9 cellular contexts compared by ENCODE assay signal in genomic region chr9:94922098-94922607, GRCh38.
DNase-seq lines count a peak whose midpoint lies in the region; ATAC-seq and TF ChIP-seq lines count a peak whose summit lies in the region.
"Had no signal": no experiment of that assay in that cellular context is flagged by ENCODE, and none has a peak within 500 bp of the region (broad histone marks: within the 10 kb centered on the region; RNA-seq: fewer than 3 reads in every experiment).

No MANE protein-coding gene starts in this region.

- peak overlapping the region; percentile 73 for H3K27ac ChIP-seq in duodenal mucosa (ENCODE audit: low read depth, low read length)
- peak overlapping the region; percentile 63 to 73 for H3K27ac ChIP-seq in mucosa of rectum (ENCODE audit: low read depth in 2 of 2, low read length in 2 of 2)

- POLR2A ChIA-PET in AG04449 (lab: Yijun Ruan, JAX): interaction anchor here (0.8 to 2.4 kb wide), 8 partner anchors 9 to 101 kb away, joined by 4 to 10 read pairs (median 5); no protein-coding TSS in a partner anchor
- POLR2A ChIA-PET in activated CD8-positive, alpha-beta T cell treated with anti-CD3 and anti-CD28 coated beads, Interleukin-2, amount 10 ng/mL, durations not matched to agents 7 days and 5 days (lab: Charles Lee): no interaction called here

- H3K27me3 ChIP-seq in duodenal mucosa (ENCODE audit: control insufficient read depth in 1 of 2, insufficient read depth in 2 of 2, low read length in 2 of 2) (no peaks in the 10 kb centered on the region), mucosa of rectum (ENCODE audit: control insufficient read depth in 2 of 2, insufficient read depth in 2 of 2, low read length in 2 of 2) (no peaks in the 10 kb centered on the region)

- no peak overlapping the region for H3K4me3 Mint-ChIP-seq in activated CD8-positive, alpha-beta T cell treated with anti-CD3 and anti-CD28 coated beads, Interleukin-2, amount 10 ng/mL, durations not matched to agents 7 days and 5 days
- no peak overlapping the region for H3K4me3 Mint-ChIP-seq in stimulated activated naive CD8-positive, alpha-beta T cell treated with anti-CD3 and anti-CD28 coated beads, Interleukin-15, amount 100 ng/mL, for 72 hours

- H3K27ac Mint-ChIP-seq in activated CD8-positive, alpha-beta T cell treated with anti-CD3 and anti-CD28 coated beads, Interleukin-2, amount 10 ng/mL, durations not matched to agents 7 days and 5 days: no peak overlapping the region
- no peak overlapping the region for H3K27ac Mint-ChIP-seq in stimulated activated naive CD8-positive, alpha-beta T cell treated with anti-CD3 and anti-CD28 coated beads, Interleukin-15, amount 100 ng/mL, for 72 hours

- TF ChIP-seq CTCF in AG04449 (IDR thresholded peaks at IDR 0.05; ENCODE audit: insufficient read depth, low read length, missing control alignments): no peak

- DNase-seq in AG04449 (ENCODE audit: low read depth, low spot score) (peak; percentile 99), NCI-H226 (peak; percentile 90)
- no peak for DNase-seq in activated CD8-positive, alpha-beta T cell treated with anti-CD3 and anti-CD28 coated beads, Interleukin-2, amount 10 ng/mL, durations not matched to agents 7 days and 5 days
- no peak for DNase-seq in stimulated activated naive CD8-positive, alpha-beta T cell treated with anti-CD3 and anti-CD28 coated beads, Interleukin-15, amount 100 ng/mL, for 72 hours
- DNase-seq: RPMI8226 had no signal

- no peaks in the 10 kb centered on the region for H3K36me3 Mint-ChIP-seq in activated CD8-positive, alpha-beta T cell treated with anti-CD3 and anti-CD28 coated beads, Interleukin-2, amount 10 ng/mL, durations not matched to agents 7 days and 5 days (ENCODE audit: low read depth)

- no peak overlapping the region for H3K9ac ChIP-seq in duodenal mucosa (ENCODE audit: low read depth in 1 of 2, low read length in 2 of 2)
- no peak overlapping the region for H3K9ac ChIP-seq in mucosa of rectum (ENCODE audit: low read depth in 1 of 2, low read length in 2 of 2)

- H3K4me1 Mint-ChIP-seq in activated CD8-positive, alpha-beta T cell treated with anti-CD3 and anti-CD28 coated beads, Interleukin-2, amount 10 ng/mL, durations not matched to agents 7 days and 5 days (ENCODE audit: low read depth): no peaks in the 10 kb centered on the region
- no peaks in the 10 kb centered on the region for H3K4me1 Mint-ChIP-seq in stimulated activated naive CD8-positive, alpha-beta T cell treated with anti-CD3 and anti-CD28 coated beads, Interleukin-15, amount 100 ng/mL, for 72 hours

- H3K4me3 ChIP-seq in AG04449 (ENCODE audit: low read depth, low read length) (no peak overlapping the region), duodenal mucosa (ENCODE audit: low read depth in 1 of 2, low read length in 2 of 2) (no peak overlapping the region), mucosa of rectum (ENCODE audit: low read length in 2 of 2) (no peak overlapping the region)

- no peaks in the 10 kb centered on the region for H3K9me3 Mint-ChIP-seq in activated CD8-positive, alpha-beta T cell treated with anti-CD3 and anti-CD28 coated beads, Interleukin-2, amount 10 ng/mL, durations not matched to agents 7 days and 5 days (ENCODE audit: insufficient read depth)
- H3K9me3 Mint-ChIP-seq in stimulated activated naive CD8-positive, alpha-beta T cell treated with anti-CD3 and anti-CD28 coated beads, Interleukin-15, amount 100 ng/mL, for 72 hours: no peaks in the 10 kb centered on the region

- H3K4me1 ChIP-seq in duodenal mucosa (ENCODE audit: control insufficient read depth in 1 of 2, insufficient read depth in 2 of 2, low read length in 2 of 2): peaks cover 0 to 12% of the 10 kb centered on the region in 2 donors
- H3K4me1 ChIP-seq in mucosa of rectum (ENCODE audit: control insufficient read depth in 2 of 2, insufficient read depth in 2 of 2, low read length in 2 of 2): peaks cover 11 to 19% of the 10 kb centered on the region in 2 donors

- ATAC-seq in GM18520 (IDR thresholded peaks at IDR 0.05; ENCODE audit: unreplicated experiment) (no peak), HG03520 (IDR thresholded peaks at IDR 0.05; ENCODE audit: unreplicated experiment) (no peak)
- ATAC-seq in activated CD8-positive, alpha-beta T cell treated with anti-CD3 and anti-CD28 coated beads, Interleukin-2, amount 10 ng/mL, durations not matched to agents 7 days and 5 days: no peak
- no peak for ATAC-seq in stimulated activated naive CD8-positive, alpha-beta T cell treated with anti-CD3 and anti-CD28 coated beads, Interleukin-15, amount 100 ng/mL, for 72 hours

- peaks cover 2% of the 10 kb centered on the region for H3K27me3 Mint-ChIP-seq in activated CD8-positive, alpha-beta T cell treated with anti-CD3 and anti-CD28 coated beads, Interleukin-2, amount 10 ng/mL, durations not matched to agents 7 days and 5 days (ENCODE audit: low read depth)
- H3K27me3 Mint-ChIP-seq in stimulated activated naive CD8-positive, alpha-beta T cell treated with anti-CD3 and anti-CD28 coated beads, Interleukin-15, amount 100 ng/mL, for 72 hours: no peaks in the 10 kb centered on the region

- CTCF ChIA-PET in AG04449 (lab: Yijun Ruan, JAX): interaction anchor here (1.1 to 1.8 kb wide), 2 partner anchors 140 to 241 kb away, joined by 4 to 5 read pairs; no protein-coding TSS in a partner anchor
- CTCF ChIA-PET in activated CD8-positive, alpha-beta T cell treated with anti-CD3 and anti-CD28 coated beads, Interleukin-2, amount 10 ng/mL, durations not matched to agents 7 days and 5 days (lab: Charles Lee): interaction anchor here (1.3 kb wide), 1 partner anchor 11 kb away, joined by 3 read pairs; no protein-coding TSS in a partner anchor

- H3K36me3 ChIP-seq in duodenal mucosa (ENCODE audit: control insufficient read depth in 1 of 2, insufficient read depth in 2 of 2, low read length in 2 of 2) (no peaks in the 10 kb centered on the region), mucosa of rectum (ENCODE audit: control insufficient read depth in 2 of 2, insufficient read depth in 2 of 2, low read length in 2 of 2) (no peaks in the 10 kb centered on the region)

- H3K9me3 ChIP-seq in duodenal mucosa (ENCODE audit: control insufficient read depth in 1 of 2, low read length in 2 of 2): no peaks in the 10 kb centered on the region
- no peaks in the 10 kb centered on the region for H3K9me3 ChIP-seq in mucosa of rectum (ENCODE audit: control insufficient read depth in 2 of 2, low read length in 2 of 2)

Comparison
In these comparisons a context has a peak if more than half of its experiments do, and no peak if none do; other contexts are left out.
1. DNase-seq: peak in AG04449 (single experiment) and NCI-H226 (single experiment); none in activated CD8-positive, alpha-beta T cell treated with anti-CD3 and anti-CD28 coated beads, Interleukin-2, amount 10 ng/mL, durations not matched to agents 7 days and 5 days (single experiment) and stimulated activated naive CD8-positive, alpha-beta T cell treated with anti-CD3 and anti-CD28 coated beads, Interleukin-15, amount 100 ng/mL, for 72 hours (0 of 2).